Comparison of ENCODE assay signal across 9 cellular contexts in genomic region chr5:150142800-150143724, GRCh38. TPM values are rescaled to one million over a fixed set of nuclear protein-coding genes. Genes with fewer than 3 reads are reported as not detected.
DNase-seq lines count a peak whose midpoint lies in the region; ATAC-seq and TF ChIP-seq lines count a peak whose summit lies in the region.
"Had no signal": no experiment of that assay in that cellular context is flagged by ENCODE, and none has a peak within 500 bp of the region (broad histone marks: within the 10 kb centered on the region; RNA-seq: fewer than 3 reads in every experiment).

No MANE protein-coding gene starts in this region.

- H3K79me2 ChIP-seq in mesendoderm (ENCODE audit: control insufficient read depth, insufficient read depth, low read length): no peaks in the 10 kb centered on the region

- TF ChIP-seq CTCF in chondrocyte (IDR thresholded peaks at IDR 0.05): no peak

- H3K9me3 Mint-ChIP-seq in activated naive CD8-positive, alpha-beta T cell treated with anti-CD3 and anti-CD28 coated beads, Interleukin-2, amount 10 ng/mL, durations not matched to agents 7 days and 5 days: no peaks in the 10 kb centered on the region
- H3K9me3 Mint-ChIP-seq in activated naive CD8-positive, alpha-beta T cell treated with anti-CD3 and anti-CD28 coated beads, Interleukin-2, amount 50 U/mL, for 24 hours: no peaks in the 10 kb centered on the region
- no peaks in the 10 kb centered on the region for H3K9me3 Mint-ChIP-seq in chondrocyte (ENCODE audit: low read depth)

- no peak overlapping the region for H3K4me3 Mint-ChIP-seq in activated naive CD8-positive, alpha-beta T cell treated with anti-CD3 and anti-CD28 coated beads, Interleukin-2, amount 10 ng/mL, durations not matched to agents 7 days and 5 days
- H3K4me3 Mint-ChIP-seq in activated naive CD8-positive, alpha-beta T cell treated with anti-CD3 and anti-CD28 coated beads, Interleukin-2, amount 50 U/mL, for 24 hours: no peak overlapping the region
- H3K4me3 Mint-ChIP-seq in chondrocyte (ENCODE audit: unreplicated experiment): peak overlapping the region; percentile 74

- peaks cover 2% of the 10 kb centered on the region for H3K27me3 Mint-ChIP-seq in activated naive CD8-positive, alpha-beta T cell treated with anti-CD3 and anti-CD28 coated beads, Interleukin-2, amount 10 ng/mL, durations not matched to agents 7 days and 5 days
- H3K27me3 Mint-ChIP-seq in activated naive CD8-positive, alpha-beta T cell treated with anti-CD3 and anti-CD28 coated beads, Interleukin-2, amount 50 U/mL, for 24 hours: no peaks in the 10 kb centered on the region
- no peaks in the 10 kb centered on the region for H3K27me3 Mint-ChIP-seq in chondrocyte (ENCODE audit: low read depth)

- H3K27ac Mint-ChIP-seq in activated naive CD8-positive, alpha-beta T cell treated with anti-CD3 and anti-CD28 coated beads, Interleukin-2, amount 10 ng/mL, durations not matched to agents 7 days and 5 days: no peak overlapping the region
- no peak overlapping the region for H3K27ac Mint-ChIP-seq in activated naive CD8-positive, alpha-beta T cell treated with anti-CD3 and anti-CD28 coated beads, Interleukin-2, amount 50 U/mL, for 24 hours
- H3K27ac Mint-ChIP-seq in chondrocyte (ENCODE audit: unreplicated experiment): peak overlapping the region; percentile 100

- no peaks in the 10 kb centered on the region for H3K36me3 ChIP-seq in mesendoderm (ENCODE audit: control insufficient read depth, insufficient read depth, low read length)
- H3K36me3 ChIP-seq in aorta (ENCODE audit: control insufficient read depth in 1 of 2, insufficient read depth in 2 of 2, low read length in 1 of 2): no peaks in the 10 kb centered on the region

- H3K4me1 Mint-ChIP-seq in activated naive CD8-positive, alpha-beta T cell treated with anti-CD3 and anti-CD28 coated beads, Interleukin-2, amount 10 ng/mL, durations not matched to agents 7 days and 5 days: peaks cover 21% of the 10 kb centered on the region
- no peaks in the 10 kb centered on the region for H3K4me1 Mint-ChIP-seq in activated naive CD8-positive, alpha-beta T cell treated with anti-CD3 and anti-CD28 coated beads, Interleukin-2, amount 50 U/mL, for 24 hours
- H3K4me1 Mint-ChIP-seq in chondrocyte (ENCODE audit: low read depth): peaks cover 95% of the 10 kb centered on the region

- ATAC-seq in activated naive CD8-positive, alpha-beta T cell treated with anti-CD3 and anti-CD28 coated beads, Interleukin-2, amount 10 ng/mL, durations not matched to agents 7 days and 5 days (ENCODE audit: low read depth): peak; percentile 20
- no peak for ATAC-seq in activated naive CD8-positive, alpha-beta T cell treated with anti-CD3 and anti-CD28 coated beads, Interleukin-2, amount 50 U/mL, for 24 hours
- ATAC-seq in aorta (ENCODE audit: low FRiP score) (peak; percentile 80), GM19467 (IDR thresholded peaks at IDR 0.05; ENCODE audit: unreplicated experiment) (no peak)

- no peak overlapping the region for H3K23ac ChIP-seq in mesendoderm (ENCODE audit: low read length)

- no peaks in the 10 kb centered on the region for H3K79me1 ChIP-seq in mesendoderm (ENCODE audit: low read length)

- no peaks in the 10 kb centered on the region for H3K27me3 ChIP-seq in mesendoderm (ENCODE audit: insufficient read depth, low read length, poor library complexity)
- H3K27me3 ChIP-seq in aorta (ENCODE audit: control insufficient read depth in 1 of 2, insufficient read depth in 2 of 2, low read length in 1 of 2): no peaks in the 10 kb centered on the region

- POLR2A ChIA-PET in activated naive CD8-positive, alpha-beta T cell treated with anti-CD3 and anti-CD28 coated beads, Interleukin-2, amount 10 ng/mL, durations not matched to agents 7 days and 5 days (lab: Charles Lee): no interaction called here

- H3K27ac ChIP-seq in mesendoderm (ENCODE audit: low read depth, low read length): peak overlapping the region; percentile 47
- peak overlapping the region; percentile 32 to 87 for H3K27ac ChIP-seq in aorta (ENCODE audit: low read depth in 1 of 2, low read length in 2 of 2)

- WGBS in mesendoderm (ENCODE audit: extremely low coverage, insufficient coverage, low lambda C conversion rate): no CpG with 5 or more reads among the region's 12 CpGs
- WGBS in aorta, 2 donors: 13 to 14% methylated on average over 12 of the region's 12 CpGs

- H3K9ac ChIP-seq in mesendoderm (ENCODE audit: low read length): no peak overlapping the region

- H2AK5ac ChIP-seq in mesendoderm (ENCODE audit: low read length): no peak overlapping the region

- H4K5ac ChIP-seq in mesendoderm (ENCODE audit: low read length): no peak overlapping the region

- no peak overlapping the region for H2BK15ac ChIP-seq in mesendoderm (replicated peaks; ENCODE audit: low read depth)

- DNase-seq in activated naive CD8-positive, alpha-beta T cell treated with anti-CD3 and anti-CD28 coated beads, Interleukin-2, amount 10 ng/mL, durations not matched to agents 7 days and 5 days: no peak
- no peak for DNase-seq in activated naive CD8-positive, alpha-beta T cell treated with anti-CD3 and anti-CD28 coated beads, Interleukin-2, amount 50 U/mL, for 24 hours
- DNase-seq in chondrocyte (ENCODE audit: low spot score) (no peak), mesendoderm (no peak), aorta (peak; percentile 93 to 94), NCI-H2196 treated with DMSO at 0.1 percent for 48 hours (lab: John Stamatoyannopoulos, UW; ENCODE audit: unreplicated experiment) (no peak)
- DNase-seq in stimulated activated CD4-positive, alpha-beta T cell treated with anti-CD3 and anti-CD28 coated beads, Interleukin-1b, Interleukin-23, amount 100 ng/mL, for 48 hours: no peak
- DNase-seq: NCI-H510A had no signal

- peak overlapping the region; percentile 33 for H3K18ac ChIP-seq in mesendoderm (ENCODE audit: low read length)

- intact Hi-C loops in aorta (cut with DNase I): no loop called here

- H3K4ac ChIP-seq in mesendoderm (ENCODE audit: low read depth, low read length): peak overlapping the region; percentile 22

- H3K4me3 ChIP-seq in mesendoderm (ENCODE audit: low read length): no peak overlapping the region
- H3K4me3 ChIP-seq in aorta (ENCODE audit: low read length in 2 of 2): no peak overlapping the region

- H3K4me2 ChIP-seq in mesendoderm (ENCODE audit: low read length): no peak overlapping the region

- peaks cover 5% of the 10 kb centered on the region for H3K36me3 Mint-ChIP-seq in activated naive CD8-positive, alpha-beta T cell treated with anti-CD3 and anti-CD28 coated beads, Interleukin-2, amount 10 ng/mL, durations not matched to agents 7 days and 5 days
- no peaks in the 10 kb centered on the region for H3K36me3 Mint-ChIP-seq in activated naive CD8-positive, alpha-beta T cell treated with anti-CD3 and anti-CD28 coated beads, Interleukin-2, amount 50 U/mL, for 24 hours (ENCODE audit: low read depth)
- H3K36me3 Mint-ChIP-seq in chondrocyte (ENCODE audit: low read depth): peaks cover 9% of the 10 kb centered on the region

- no peaks in the 10 kb centered on the region for H3K9me3 ChIP-seq in aorta (ENCODE audit: control insufficient read depth, low read length)

- H3K56ac ChIP-seq in mesendoderm (ENCODE audit: low read length): peak overlapping the region; percentile 35

- H2BK5ac ChIP-seq in mesendoderm (ENCODE audit: low read length): peak overlapping the region; percentile 24

- H2BK120ac ChIP-seq in mesendoderm (ENCODE audit: low read depth, low read length): no peak overlapping the region

- no peak overlapping the region for H4K8ac ChIP-seq in mesendoderm (ENCODE audit: low read depth, low read length)

- H3K4me1 ChIP-seq in mesendoderm (ENCODE audit: control insufficient read depth, low read depth, low read length) (peaks cover 20% of the 10 kb centered on the region), aorta (ENCODE audit: control insufficient read depth in 1 of 2, insufficient read depth in 2 of 2, low read length in 2 of 2) (peaks cover 0 to 2% of the 10 kb centered on the region in 2 donors)

RNA-seq across cellular contexts. Expression of gene PDGFRB, which starts 12.6 kb away (rescaled TPM):
- 10 to 100 TPM; 33.4 to 41.5 TPM for total RNA-seq in activated naive CD8-positive, alpha-beta T cell treated with anti-CD3 and anti-CD28 coated beads, Interleukin-2, amount 10 ng/mL, durations not matched to agents 7 days and 5 days
- total RNA-seq in chondrocyte (331 to 532 TPM (median 499 TPM) in 3 replicates), aorta (100 to 1,000 TPM; 217 to 360 TPM)
- 15.5 TPM for polyA plus RNA-seq in mesendoderm (2013, experiment 1 of 2)
- polyA plus RNA-seq in mesendoderm (2013, experiment 2 of 2): 14.7 TPM
- polyA plus RNA-seq in aorta: 100 to 1,000 TPM in 1 of 2 donors, 10 to 100 TPM in 1; 44.0 to 353 TPM

RNA-seq across cellular contexts. Expression of gene CDX1, which starts 23.5 kb away (rescaled TPM):
- total RNA-seq in activated naive CD8-positive, alpha-beta T cell treated with anti-CD3 and anti-CD28 coated beads, Interleukin-2, amount 10 ng/mL, durations not matched to agents 7 days and 5 days: not detected
- total RNA-seq in chondrocyte (0.44 to 0.57 TPM in 2 of 3 replicates, not detected in the other), aorta (not detected)
- 4.8 TPM for polyA plus RNA-seq in mesendoderm (2013, experiment 1 of 2)
- polyA plus RNA-seq in mesendoderm (2013, experiment 2 of 2): 4.8 TPM
- polyA plus RNA-seq in aorta: 10 to 100 TPM in 1 of 2 donors, under 1 TPM in 1; 0.69 to 30.2 TPM

RNA-seq across cellular contexts. Expression of gene SLC6A7, which starts 46.8 kb away (rescaled TPM):
- total RNA-seq in activated naive CD8-positive, alpha-beta T cell treated with anti-CD3 and anti-CD28 coated beads, Interleukin-2, amount 10 ng/mL, durations not matched to agents 7 days and 5 days: not detected
- total RNA-seq in chondrocyte (0.15 TPM in 1 of 3 replicates, not detected in the others), aorta (not detected)
- 0.01 TPM for polyA plus RNA-seq in mesendoderm (2013, experiment 1 of 2)
- 0.04 TPM for polyA plus RNA-seq in mesendoderm (2013, experiment 2 of 2)
- polyA plus RNA-seq in aorta: under 1 TPM; 0.25 to 0.41 TPM

RNA-seq across cellular contexts. Expression of gene CSF1R, which starts 56.7 kb away (rescaled TPM):
- 1 to 10 TPM; 3.4 to 3.6 TPM for total RNA-seq in activated naive CD8-positive, alpha-beta T cell treated with anti-CD3 and anti-CD28 coated beads, Interleukin-2, amount 10 ng/mL, durations not matched to agents 7 days and 5 days
- 0.62 to 1.7 TPM (median 0.65 TPM) in 3 replicates for total RNA-seq in chondrocyte
- polyA plus RNA-seq in mesendoderm (2013, experiment 1 of 2): 0.04 TPM
- 0.11 TPM for polyA plus RNA-seq in mesendoderm (2013, experiment 2 of 2)
- total RNA-seq in aorta: 100 to 1,000 TPM in 1 of 2 donors, 10 to 100 TPM in 1; 35.3 to 125 TPM
- 10 to 100 TPM in 1 of 2 donors, 1 to 10 TPM in 1; 3.4 to 15.0 TPM for polyA plus RNA-seq in aorta

Comparison
In these comparisons a context has a peak if more than half of its experiments do, and no peak if none do; other contexts are left out.
1. ATAC-seq: peak in activated naive CD8-positive, alpha-beta T cell treated with anti-CD3 and anti-CD28 coated beads, Interleukin-2, amount 10 ng/mL, durations not matched to agents 7 days and 5 days (single experiment) and aorta (single experiment); none in activated naive CD8-positive, alpha-beta T cell treated with anti-CD3 and anti-CD28 coated beads, Interleukin-2, amount 50 U/mL, for 24 hours (single experiment) and GM19467 (single experiment).
2. DNase-seq: peak in aorta (2 of 2); none in activated naive CD8-positive, alpha-beta T cell treated with anti-CD3 and anti-CD28 coated beads, Interleukin-2, amount 10 ng/mL, durations not matched to agents 7 days and 5 days (single experiment), activated naive CD8-positive, alpha-beta T cell treated with anti-CD3 and anti-CD28 coated beads, Interleukin-2, amount 50 U/mL, for 24 hours (single experiment), chondrocyte (single experiment), mesendoderm (single experiment), NCI-H2196 treated with DMSO at 0.1 percent for 48 hours (single experiment) and stimulated activated CD4-positive, alpha-beta T cell treated with anti-CD3 and anti-CD28 coated beads, Interleukin-1b, Interleukin-23, amount 100 ng/mL, for 48 hours (single experiment).